In the genomic region with DNA sequence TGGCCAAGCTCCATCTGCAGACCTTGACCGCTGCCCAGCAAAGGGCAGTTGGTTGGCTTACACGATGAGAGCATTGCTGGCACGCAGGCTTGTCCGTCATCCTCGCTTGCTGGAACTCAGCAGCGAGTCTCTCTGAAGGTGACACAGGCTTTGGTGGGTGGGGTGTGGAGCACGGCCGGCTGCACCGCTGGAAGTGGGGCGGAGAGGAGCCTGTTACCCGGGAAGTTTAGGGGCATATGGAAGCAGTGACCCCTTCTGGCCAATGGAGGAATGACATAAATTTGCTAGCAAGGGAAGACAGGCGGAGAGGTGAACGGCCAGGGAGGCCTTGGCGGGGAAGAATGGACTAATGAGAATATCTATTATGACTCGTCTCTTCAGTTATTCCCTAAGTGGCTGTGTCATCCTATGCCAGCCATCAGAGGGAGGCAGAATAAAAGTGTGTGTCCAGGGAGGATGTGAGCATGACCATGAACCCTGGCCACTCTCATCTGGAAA, we compare ENCODE assay signal across 7 cellular contexts.
DNase-seq lines count a peak whose midpoint lies in the region; ATAC-seq, FAIRE-seq and TF ChIP-seq lines count a peak whose summit lies in the region.

No MANE protein-coding gene starts in this region.

- H3K9ac ChIP-seq in HepG2 (ENCODE audit: insufficient read depth, low read depth, low read length) = no peak overlapping the region

- peaks cover 54% of the 10 kb centered on the region for H3K27me3 Mint-ChIP-seq in central memory CD8-positive, alpha-beta T cell

- no peaks in the 10 kb centered on the region for H3K9me3 Mint-ChIP-seq in central memory CD8-positive, alpha-beta T cell

- no peaks in the 10 kb centered on the region for H3K4me1 ChIP-seq in HepG2 (ENCODE audit: insufficient read depth, low read length)

- TF ChIP-seq CTCF in GM12874 (IDR thresholded peaks at IDR 0.05; ENCODE audit: insufficient read depth, low read depth, low read length) = peak; percentile 69
- peak; percentile 90 for TF ChIP-seq CTCF in HepG2 (CRISPR knock-in tag; IDR thresholded peaks at IDR 0.05)

- no peak overlapping the region for H3K4me3 Mint-ChIP-seq in central memory CD8-positive, alpha-beta T cell

- no peak for ATAC-seq in central memory CD8-positive, alpha-beta T cell (replicated peaks; ENCODE audit: extremely low read depth, poor library complexity, severe bottlenecking)
- peak; percentile 85 for ATAC-seq in HepG2
- ATAC-seq in HG03432 (IDR thresholded peaks at IDR 0.05; ENCODE audit: unreplicated experiment) = no peak

- H3K36me3 ChIP-seq in HepG2 (replicated peaks in 1 of 2; ENCODE audit: control insufficient read depth in 1 of 2, insufficient read depth in 2 of 2, low read length in 2 of 2) = no peaks in the 10 kb centered on the region

- no peaks in the 10 kb centered on the region for H3K9me3 ChIP-seq in HepG2 (ENCODE audit: low read length)

- no TSS peak for BruUV-seq in HepG2 (replicated peaks; lab: Mats Ljungman, UMichigan)

- no peaks in the 10 kb centered on the region for H3K36me3 Mint-ChIP-seq in central memory CD8-positive, alpha-beta T cell (ENCODE audit: insufficient read depth)

- H2AFZ ChIP-seq in HepG2 (ENCODE audit: low read length) = no peak overlapping the region

- H4K20me1 ChIP-seq in HepG2 (ENCODE audit: insufficient read depth, low read length) = no peaks in the 10 kb centered on the region

- in situ Hi-C loops in HepG2 (cut with HindIII; ENCODE audit: extremely low pct_ligation_motif_present, low pct_unique_long_range_greater_than_20kb) = loop anchor here (5.0 to 10.0 kb wide), 2 partner anchors 53 to 285 kb away; no protein-coding TSS in a partner anchor

- peaks cover 0 to 30% of the 10 kb centered on the region in 2 experiments; a peak in 4 of 5 replicates for H3K27me3 ChIP-seq in HepG2 (ENCODE audit: control insufficient read depth in 1 of 2, insufficient read depth in 2 of 2, low read length in 2 of 2)

- no peaks in the 10 kb centered on the region for H3K79me2 ChIP-seq in HepG2 (ENCODE audit: insufficient read depth, low read length)

- CTCF ChIA-PET in HepG2 (lab: Yijun Ruan, JAX; ENCODE audit: low intra/inter-chr PET ratio, low total read pairs) = interaction anchor here (1.4 to 2.4 kb wide), 3 partner anchors 53 to 280 kb away, joined by 4 to 21 read pairs (median 12); no protein-coding TSS in a partner anchor

- TF ChIP-seq EP300 in HepG2 (IDR thresholded peaks at IDR 0.05; ENCODE audit: low read depth in 2 of 2, low read length in 2 of 2) = no peak
- no peak for TF ChIP-seq EP300 in HepG2 (CRISPR knock-in tag; IDR thresholded peaks at IDR 0.05; ENCODE audit: borderline replicate concordance)

- peak; percentile 70 for DNase-seq in NCI-H146 treated with DMSO at 0.1 percent for 48 hours (lab: John Stamatoyannopoulos, UW; ENCODE audit: unreplicated experiment)
- peak; percentile 54 for DNase-seq in activated CD4-positive, CD25-positive, alpha-beta regulatory T cell treated with anti-CD3 and anti-CD28 coated beads, Interleukin-2, amount 50 U/mL, for 72 hours
- DNase-seq in central memory CD8-positive, alpha-beta T cell (ENCODE audit: low spot score in 2 of 2) = peak; percentile 38 to 50
- peak; percentile 54 for DNase-seq in HepG2 (ENCODE audit: low spot score)
- peak; percentile 27 for DNase-seq in stimulated activated CD8-positive, alpha-beta memory T cell treated with anti-CD3 and anti-CD28 coated beads, Interleukin-12 subunit alpha, Interleukin-12 subunit beta, amount 100 ng/mL, for 24 hours (ENCODE audit: extremely low read depth)

- no peak overlapping the region for H3K4me3 ChIP-seq in HepG2 (replicated peaks in 1 of 3; ENCODE audit: insufficient read depth in 1 of 3, low read depth in 2 of 3, low read length in 3 of 3)

- no peak overlapping the region for H3K4me2 ChIP-seq in HepG2 (ENCODE audit: low read depth, low read length)

- peaks cover 12% of the 10 kb centered on the region for H3K4me1 Mint-ChIP-seq in central memory CD8-positive, alpha-beta T cell

- FAIRE-seq in HepG2 (lab: Jason Lieb, UNC) = peak; percentile 88

- POLR2A ChIA-PET in HepG2 (lab: Yijun Ruan, JAX) = no interaction called here

- TF ChIP-seq POLR2A in HepG2 (IDR thresholded peaks at IDR 0.05; ENCODE audit: insufficient read depth in 1 of 2, low read depth in 2 of 2, low read length in 2 of 2) = no peak

- no peak overlapping the region for H3K27ac Mint-ChIP-seq in central memory CD8-positive, alpha-beta T cell (ENCODE audit: low read depth)

- intact Hi-C loops in HepG2 (cut with micrococcal nuclease; ENCODE audit: unreplicated experiment) = loop anchor here (10.0 kb wide), 1 partner anchor 55 kb away; no protein-coding TSS in a partner anchor

- no peak overlapping the region for H3K27ac ChIP-seq in HepG2 (ENCODE audit: extremely low read length, insufficient read depth, low read length)

- TF ChIP-seq RAD21 in HepG2 (CRISPR knock-in tag; IDR thresholded peaks at IDR 0.05) = peak; percentile 75

- WGBS in HepG2 (ENCODE audit: low lambda C conversion rate) = 13% methylated on average over 15 of the region's 15 CpGs

TF ChIP-seq in HepG2, 621 proteins besides CTCF, POLR2A, EP300 and RAD21 (continues in another document):
- no peak for TF ChIP-seq SSRP1 (CRISPR knock-in tag; IDR thresholded peaks at IDR 0.05)
- no peak for TF ChIP-seq ZNF737 (CRISPR knock-in tag; IDR thresholded peaks at IDR 0.05; ENCODE audit: borderline replicate concordance)
- TF ChIP-seq NKX3-1 (CRISPR knock-in tag; IDR thresholded peaks at IDR 0.05) = no peak
- no peak for TF ChIP-seq ZSCAN31 (CRISPR knock-in tag; IDR thresholded peaks at IDR 0.05; ENCODE audit: low read depth)
- TF ChIP-seq, protein P1, sequence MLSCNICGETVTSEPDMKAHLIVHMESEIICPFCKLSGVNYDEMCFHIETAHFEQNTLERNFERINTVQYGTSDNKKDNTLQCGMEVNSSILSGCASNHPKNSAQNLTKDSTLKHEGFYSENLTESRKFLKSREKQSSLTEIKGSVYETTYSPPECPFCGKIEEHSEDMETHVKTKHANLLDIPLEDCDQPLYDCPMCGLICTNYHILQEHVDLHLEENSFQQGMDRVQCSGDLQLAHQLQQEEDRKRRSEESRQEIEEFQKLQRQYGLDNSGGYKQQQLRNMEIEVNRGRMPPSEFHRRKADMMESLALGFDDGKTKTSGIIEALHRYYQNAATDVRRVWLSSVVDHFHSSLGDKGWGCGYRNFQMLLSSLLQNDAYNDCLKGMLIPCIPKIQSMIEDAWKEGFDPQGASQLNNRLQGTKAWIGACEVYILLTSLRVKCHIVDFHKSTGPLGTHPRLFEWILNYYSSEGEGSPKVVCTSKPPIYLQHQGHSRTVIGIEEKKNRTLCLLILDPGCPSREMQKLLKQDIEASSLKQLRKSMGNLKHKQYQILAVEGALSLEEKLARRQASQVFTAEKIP (CRISPR knock-in tag; IDR thresholded peaks at IDR 0.05; ENCODE audit: borderline replicate concordance) = no peak
- TF ChIP-seq ZNF18 (CRISPR knock-in tag; IDR thresholded peaks at IDR 0.05; ENCODE audit: insufficient replicate concordance) = no peak
- peak; percentile 87 for TF ChIP-seq STAG1 (CRISPR knock-in tag; IDR thresholded peaks at IDR 0.05)
- TF ChIP-seq, protein P2, sequence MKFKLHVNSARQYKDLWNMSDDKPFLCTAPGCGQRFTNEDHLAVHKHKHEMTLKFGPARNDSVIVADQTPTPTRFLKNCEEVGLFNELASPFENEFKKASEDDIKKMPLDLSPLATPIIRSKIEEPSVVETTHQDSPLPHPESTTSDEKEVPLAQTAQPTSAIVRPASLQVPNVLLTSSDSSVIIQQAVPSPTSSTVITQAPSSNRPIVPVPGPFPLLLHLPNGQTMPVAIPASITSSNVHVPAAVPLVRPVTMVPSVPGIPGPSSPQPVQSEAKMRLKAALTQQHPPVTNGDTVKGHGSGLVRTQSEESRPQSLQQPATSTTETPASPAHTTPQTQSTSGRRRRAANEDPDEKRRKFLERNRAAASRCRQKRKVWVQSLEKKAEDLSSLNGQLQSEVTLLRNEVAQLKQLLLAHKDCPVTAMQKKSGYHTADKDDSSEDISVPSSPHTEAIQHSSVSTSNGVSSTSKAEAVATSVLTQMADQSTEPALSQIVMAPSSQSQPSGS (CRISPR knock-in tag; IDR thresholded peaks at IDR 0.05) = no peak
- no peak for TF ChIP-seq ZNF781 (CRISPR knock-in tag; IDR thresholded peaks at IDR 0.05; ENCODE audit: borderline replicate concordance, not compliant biosample characterization)
- TF ChIP-seq, protein P3, sequence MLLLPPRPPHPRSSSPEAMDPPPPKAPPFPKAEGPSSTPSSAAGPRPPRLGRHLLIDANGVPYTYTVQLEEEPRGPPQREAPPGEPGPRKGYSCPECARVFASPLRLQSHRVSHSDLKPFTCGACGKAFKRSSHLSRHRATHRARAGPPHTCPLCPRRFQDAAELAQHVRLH (CRISPR knock-in tag; IDR thresholded peaks at IDR 0.05; ENCODE audit: borderline replicate concordance, low read depth) = no peak
- TF ChIP-seq KDM5B (CRISPR knock-in tag; IDR thresholded peaks at IDR 0.05; ENCODE audit: borderline replicate concordance) = peak; percentile 60; the same call in 1 of the 2 replicates
- TF ChIP-seq IRF2 (CRISPR knock-in tag; IDR thresholded peaks at IDR 0.05) = no peak
- TF ChIP-seq RBAK (CRISPR knock-in tag; IDR thresholded peaks at IDR 0.05) = no peak
- TF ChIP-seq NFYB (CRISPR knock-in tag; IDR thresholded peaks at IDR 0.05) = no peak
- no peak for TF ChIP-seq MBD4 (IDR thresholded peaks at IDR 0.05; ENCODE audit: borderline replicate concordance, low read length)
